13 cellular contexts compared by ENCODE assay signal in genomic region chr17:55722016-55722706, GRCh38. TPM values are rescaled to one million over a fixed set of nuclear protein-coding genes. Genes with fewer than 3 reads are reported as not detected.
DNase-seq lines count a peak whose midpoint lies in the region; ATAC-seq, FAIRE-seq and TF ChIP-seq lines count a peak whose summit lies in the region.
"Had no signal": no experiment of that assay in that cellular context is flagged by ENCODE, and none has a peak within 500 bp of the region (broad histone marks: within the 10 kb centered on the region; RNA-seq: fewer than 3 reads in every experiment).

No MANE protein-coding gene starts in this region.

- no peaks in the 10 kb centered on the region for H3K27me3 Mint-ChIP-seq in astrocyte (ENCODE audit: low read depth, unreplicated experiment)

- no peak overlapping the region for H3K23ac ChIP-seq in trophoblast cell (ENCODE audit: low read length)

- no peak overlapping the region for H2AK5ac ChIP-seq in trophoblast cell (ENCODE audit: low read length)

- H4K20me1 ChIP-seq in astrocyte (ENCODE audit: insufficient read depth, low read length), result no peaks in the 10 kb centered on the region

- H2BK120ac ChIP-seq in trophoblast cell (ENCODE audit: insufficient read depth, low read length, poor library complexity), result peak overlapping the region; percentile 58

- TF ChIP-seq EP300 in gastroesophageal sphincter (IDR thresholded peaks at IDR 0.05), result no peak

- H3K79me1 ChIP-seq in trophoblast cell (ENCODE audit: low read length), result peaks cover 8% of the 10 kb centered on the region

- FAIRE-seq in astrocyte (lab: Jason Lieb, UNC), result no peak

- no peak overlapping the region for H2BK12ac ChIP-seq in trophoblast cell (ENCODE audit: low read length)

- TF ChIP-seq CTCF in AG10803 (conservative IDR thresholded peaks at IDR 0.05; ENCODE audit: low read length) (no peak), astrocyte (IDR thresholded peaks at IDR 0.05; ENCODE audit: insufficient read depth, low read depth, low read length) (no peak), gastroesophageal sphincter (IDR thresholded peaks at IDR 0.05) (no peak)

- H3K27ac Mint-ChIP-seq in astrocyte (ENCODE audit: unreplicated experiment), result peak overlapping the region; percentile 89
- H3K27ac Mint-ChIP-seq: T-helper 1 cell treated with Interleukin-12 subunit alpha and Interleukin-12 subunit beta and Interleukin-4 antibody, amounts not matched to agents 30 μg/mL and 1 μg/mL, for 36 hours had no signal

- H4K8ac ChIP-seq in trophoblast cell (ENCODE audit: low read depth, low read length), result no peak overlapping the region

- no peak overlapping the region for H3K14ac ChIP-seq in trophoblast cell (ENCODE audit: low read length)

- no peaks in the 10 kb centered on the region for H3K36me3 Mint-ChIP-seq in astrocyte (ENCODE audit: low read depth, unreplicated experiment)

- H2AFZ ChIP-seq in astrocyte (ENCODE audit: low read depth, low read length) (peak overlapping the region; percentile 29), trophoblast cell (ENCODE audit: insufficient read depth, low read length, poor library complexity) (no peak overlapping the region)

- WGBS in gastroesophageal sphincter (ENCODE audit: low coverage in 1 of 2), 2 donors, result 22 to 25% methylated on average over 5 of the region's 5 CpGs
- WGBS in trophoblast cell (ENCODE audit: extremely low coverage, insufficient coverage, insufficient read length), result no CpG with 5 or more reads among the region's 5 CpGs

- no peaks in the 10 kb centered on the region for H3K36me3 ChIP-seq in astrocyte (ENCODE audit: insufficient read depth, low read length)
- H3K36me3 ChIP-seq in gastroesophageal sphincter, result peaks cover 0 to 5% of the 10 kb centered on the region in 2 donors
- H3K36me3 ChIP-seq in trophoblast cell (ENCODE audit: control insufficient read depth in 1 of 2, insufficient read depth in 2 of 2, low read length in 2 of 2), result peaks cover 0 to 4% of the 10 kb centered on the region in 2 experiments

- H3K79me2 ChIP-seq in astrocyte (ENCODE audit: insufficient read depth, low read length), result no peaks in the 10 kb centered on the region
- no peaks in the 10 kb centered on the region for H3K79me2 ChIP-seq in trophoblast cell (ENCODE audit: control insufficient read depth, insufficient read depth, low read length, poor library complexity)

- DNase-seq in AG10803 (ENCODE audit: low read depth) (no peak), astrocyte (ENCODE audit: low read depth) (peak; percentile 23), trophoblast cell (no peak), DMS 273 (lab: John Stamatoyannopoulos, UW; ENCODE audit: unreplicated experiment) (no peak), UCSD-AML1 (lab: John Stamatoyannopoulos, UW; ENCODE audit: unreplicated experiment) (no peak)
- DNase-seq: COR-L47; NCI-H748 treated with DMSO at 0.1 percent for 48 hours; stimulated activated naive CD4-positive, alpha-beta T cell treated with Interleukin-2 at 50 U/mL for 16 hours had no signal

- H3K4me1 Mint-ChIP-seq in astrocyte (ENCODE audit: low read depth, unreplicated experiment), result peaks cover 38% of the 10 kb centered on the region

- no peak for TF ChIP-seq POLR2A in gastroesophageal sphincter (IDR thresholded peaks at IDR 0.05)

- H3K18ac ChIP-seq in trophoblast cell (ENCODE audit: low read length), result no peak overlapping the region

- no peaks in the 10 kb centered on the region for H3K9me3 ChIP-seq in astrocyte (ENCODE audit: insufficient read depth, low read depth, low read length)
- no peaks in the 10 kb centered on the region for H3K9me3 ChIP-seq in gastroesophageal sphincter
- H3K9me3 ChIP-seq in trophoblast cell (ENCODE audit: insufficient read depth, low read depth, low read length), result no peaks in the 10 kb centered on the region
- H3K9me3 ChIP-seq: body of pancreas had no signal

- H3K27me3 ChIP-seq in astrocyte (ENCODE audit: insufficient read depth, low read length) (no peaks in the 10 kb centered on the region), gastroesophageal sphincter (no peaks in the 10 kb centered on the region), trophoblast cell (ENCODE audit: insufficient read depth, low read length) (no peaks in the 10 kb centered on the region)
- H3K27me3 ChIP-seq: body of pancreas had no signal

- peak overlapping the region; percentile 62 for H3K9ac ChIP-seq in astrocyte (ENCODE audit: low read length)
- H3K9ac ChIP-seq in trophoblast cell (ENCODE audit: low read length), result no peak overlapping the region

- H3K4ac ChIP-seq in trophoblast cell (ENCODE audit: low read depth, low read length), result no peak overlapping the region

- H3K4me1 ChIP-seq in astrocyte (ENCODE audit: insufficient read depth, low read length) (peaks cover 27% of the 10 kb centered on the region), gastroesophageal sphincter (peaks cover 3 to 67% (median 9%) of the 10 kb centered on the region in 3 donors), trophoblast cell (ENCODE audit: control insufficient read depth in 1 of 2, insufficient read depth in 2 of 2, low read length in 2 of 2) (peaks cover 9 to 14% of the 10 kb centered on the region in 2 experiments)
- H3K4me1 ChIP-seq: body of pancreas had no signal

- H3K4me3 Mint-ChIP-seq in astrocyte (ENCODE audit: unreplicated experiment), result peak overlapping the region; percentile 82
- H3K4me3 Mint-ChIP-seq: T-helper 1 cell treated with Interleukin-12 subunit alpha and Interleukin-12 subunit beta and Interleukin-4 antibody, amounts not matched to agents 30 μg/mL and 1 μg/mL, for 36 hours had no signal

- no peak overlapping the region for H4K12ac ChIP-seq in trophoblast cell (ENCODE audit: low read depth, low read length)

- peak overlapping the region; percentile 89 for H3K4me2 ChIP-seq in astrocyte (ENCODE audit: low read length)
- peak overlapping the region; percentile 53 for H3K4me2 ChIP-seq in trophoblast cell (ENCODE audit: low read length)

- H2BK5ac ChIP-seq in trophoblast cell (ENCODE audit: low read depth, low read length, poor library complexity), result peak overlapping the region; percentile 67

- H3K4me3 ChIP-seq in AG10803 (ENCODE audit: low read length), result peak overlapping the region; percentile 39
- H3K4me3 ChIP-seq in astrocyte (ENCODE audit: insufficient read depth, low read depth, low read length), result peak overlapping the region; percentile 48
- peak overlapping the region; percentile 47 to 49 for H3K4me3 ChIP-seq in gastroesophageal sphincter
- H3K4me3 ChIP-seq in trophoblast cell (ENCODE audit: low read depth, low read length), result no peak overlapping the region
- H3K4me3 ChIP-seq: body of pancreas had no signal

- H3K27ac ChIP-seq in astrocyte (ENCODE audit: low read depth, low read length) (peak overlapping the region; percentile 16), gastroesophageal sphincter (peak overlapping the region; percentile 69 to 80 (median 74)), trophoblast cell (ENCODE audit: low read depth, low read length) (peak overlapping the region; percentile 50)
- H3K27ac ChIP-seq: body of pancreas had no signal

- ATAC-seq in gastroesophageal sphincter (peak; percentile 8), HG03521 (IDR thresholded peaks at IDR 0.05; ENCODE audit: unreplicated experiment) (no peak), HG02588 (IDR thresholded peaks at IDR 0.05; ENCODE audit: unreplicated experiment) (no peak)

- H4K91ac ChIP-seq in trophoblast cell (ENCODE audit: low read depth, low read length), result peak overlapping the region; percentile 11

- no peaks in the 10 kb centered on the region for H3K9me3 Mint-ChIP-seq in astrocyte (ENCODE audit: unreplicated experiment)
- H3K9me3 Mint-ChIP-seq: T-helper 1 cell treated with Interleukin-12 subunit alpha and Interleukin-12 subunit beta and Interleukin-4 antibody, amounts not matched to agents 30 μg/mL and 1 μg/mL, for 36 hours had no signal

RNA-seq across cellular contexts. Expression of gene TMEM100, which starts 0.5 kb away (rescaled TPM):
- total RNA-seq in astrocyte (6.0 and 7.3 TPM in 2 replicates), gastroesophageal sphincter (10 to 100 TPM in 2 of 4 donors, 1 to 10 TPM in 2; 3.7 to 63.8 (median 10.4) TPM)
- polyA plus RNA-seq in trophoblast cell (2013), result 3.7 and 4.1 TPM in 2 replicates

RNA-seq across cellular contexts. Expression of gene PCTP, which starts 28.7 kb away (rescaled TPM):
- total RNA-seq in astrocyte (14.9 and 16.4 TPM in 2 replicates), gastroesophageal sphincter (10 to 100 TPM; 11.3 to 27.3 (median 18.8) TPM)
- 22.6 TPM in 2 replicates for polyA plus RNA-seq in trophoblast cell (2013)

Comparison
In these comparisons a context has a peak if more than half of its experiments do, and no peak if none do; other contexts are left out.
1. H3K27ac ChIP-seq: peak in every context shown above with its lines; median percentile 74 in gastroesophageal sphincter; 50 in trophoblast cell; 16 in astrocyte.